Comparison of ENCODE assay signal across 2 cellular contexts in the genomic region with DNA sequence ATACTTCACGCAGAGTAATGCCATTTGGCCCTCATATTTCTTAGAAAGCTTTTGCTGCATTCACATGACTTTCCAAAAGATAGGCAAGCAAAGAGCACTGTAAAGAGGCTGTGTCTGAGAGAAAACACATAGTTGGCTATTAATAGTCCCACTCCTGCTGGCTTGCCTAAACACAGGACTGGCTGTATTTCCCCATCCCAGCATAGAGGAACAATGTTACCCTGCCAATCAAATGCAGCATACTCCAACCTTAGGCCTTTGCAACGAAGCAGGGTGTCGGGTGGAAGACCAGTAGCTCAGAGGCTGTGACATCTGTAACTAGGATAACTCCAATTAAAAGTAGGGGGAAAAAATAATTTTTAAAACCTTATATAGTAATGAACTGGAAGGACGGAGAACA.
TF ChIP-seq lines count a peak whose summit lies in the region.

No MANE protein-coding gene starts in this region.

TF ChIP-seq in IMR-90, 13 proteins besides CTCF, POLR2A, EP300 and RAD21:
- TF ChIP-seq ELK1 (IDR thresholded peaks at IDR 0.05; ENCODE audit: borderline replicate concordance, low read depth, low read length), result no peak
- no peak for TF ChIP-seq RCOR1 (IDR thresholded peaks at IDR 0.05; ENCODE audit: insufficient replicate concordance, low read length)
- TF ChIP-seq RFX5 (IDR thresholded peaks at IDR 0.05; ENCODE audit: low read depth, low read length), result no peak
- TF ChIP-seq FOS (IDR thresholded peaks at IDR 0.05; ENCODE audit: low read depth, low read length), result no peak
- TF ChIP-seq BHLHE40 (IDR thresholded peaks at IDR 0.05; ENCODE audit: low read depth, low read length), result no peak
- TF ChIP-seq, protein P1, sequence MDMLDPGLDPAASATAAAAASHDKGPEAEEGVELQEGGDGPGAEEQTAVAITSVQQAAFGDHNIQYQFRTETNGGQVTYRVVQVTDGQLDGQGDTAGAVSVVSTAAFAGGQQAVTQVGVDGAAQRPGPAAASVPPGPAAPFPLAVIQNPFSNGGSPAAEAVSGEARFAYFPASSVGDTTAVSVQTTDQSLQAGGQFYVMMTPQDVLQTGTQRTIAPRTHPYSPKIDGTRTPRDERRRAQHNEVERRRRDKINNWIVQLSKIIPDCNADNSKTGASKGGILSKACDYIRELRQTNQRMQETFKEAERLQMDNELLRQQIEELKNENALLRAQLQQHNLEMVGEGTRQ (IDR thresholded peaks at IDR 0.05; ENCODE audit: low read depth, low read length), result no peak
- no peak for TF ChIP-seq SMC3 (IDR thresholded peaks at IDR 0.05; ENCODE audit: low read depth, low read length)
- no peak for TF ChIP-seq MAZ (IDR thresholded peaks at IDR 0.05; ENCODE audit: borderline replicate concordance, low read depth, low read length)
- no peak for TF ChIP-seq MXI1 (IDR thresholded peaks at IDR 0.05; ENCODE audit: borderline replicate concordance, low read depth, low read length)
- no peak for TF ChIP-seq NFE2L2 (IDR thresholded peaks at IDR 0.05; ENCODE audit: low read depth, low read length)

TF ChIP-seq in GM12878, 131 proteins besides CTCF, POLR2A, EP300 and RAD21:
- TF ChIP-seq ASH2L (IDR thresholded peaks at IDR 0.05; ENCODE audit: borderline replicate concordance, low read depth), result no peak
- TF ChIP-seq, protein P2, sequence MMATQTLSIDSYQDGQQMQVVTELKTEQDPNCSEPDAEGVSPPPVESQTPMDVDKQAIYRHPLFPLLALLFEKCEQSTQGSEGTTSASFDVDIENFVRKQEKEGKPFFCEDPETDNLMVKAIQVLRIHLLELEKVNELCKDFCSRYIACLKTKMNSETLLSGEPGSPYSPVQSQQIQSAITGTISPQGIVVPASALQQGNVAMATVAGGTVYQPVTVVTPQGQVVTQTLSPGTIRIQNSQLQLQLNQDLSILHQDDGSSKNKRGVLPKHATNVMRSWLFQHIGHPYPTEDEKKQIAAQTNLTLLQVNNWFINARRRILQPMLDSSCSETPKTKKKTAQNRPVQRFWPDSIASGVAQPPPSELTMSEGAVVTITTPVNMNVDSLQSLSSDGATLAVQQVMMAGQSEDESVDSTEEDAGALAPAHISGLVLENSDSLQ (IDR thresholded peaks at IDR 0.05), result 0 out of 2 replicates have a peak, but pooled peaks have one; percentile 41
